In the genomic region with DNA sequence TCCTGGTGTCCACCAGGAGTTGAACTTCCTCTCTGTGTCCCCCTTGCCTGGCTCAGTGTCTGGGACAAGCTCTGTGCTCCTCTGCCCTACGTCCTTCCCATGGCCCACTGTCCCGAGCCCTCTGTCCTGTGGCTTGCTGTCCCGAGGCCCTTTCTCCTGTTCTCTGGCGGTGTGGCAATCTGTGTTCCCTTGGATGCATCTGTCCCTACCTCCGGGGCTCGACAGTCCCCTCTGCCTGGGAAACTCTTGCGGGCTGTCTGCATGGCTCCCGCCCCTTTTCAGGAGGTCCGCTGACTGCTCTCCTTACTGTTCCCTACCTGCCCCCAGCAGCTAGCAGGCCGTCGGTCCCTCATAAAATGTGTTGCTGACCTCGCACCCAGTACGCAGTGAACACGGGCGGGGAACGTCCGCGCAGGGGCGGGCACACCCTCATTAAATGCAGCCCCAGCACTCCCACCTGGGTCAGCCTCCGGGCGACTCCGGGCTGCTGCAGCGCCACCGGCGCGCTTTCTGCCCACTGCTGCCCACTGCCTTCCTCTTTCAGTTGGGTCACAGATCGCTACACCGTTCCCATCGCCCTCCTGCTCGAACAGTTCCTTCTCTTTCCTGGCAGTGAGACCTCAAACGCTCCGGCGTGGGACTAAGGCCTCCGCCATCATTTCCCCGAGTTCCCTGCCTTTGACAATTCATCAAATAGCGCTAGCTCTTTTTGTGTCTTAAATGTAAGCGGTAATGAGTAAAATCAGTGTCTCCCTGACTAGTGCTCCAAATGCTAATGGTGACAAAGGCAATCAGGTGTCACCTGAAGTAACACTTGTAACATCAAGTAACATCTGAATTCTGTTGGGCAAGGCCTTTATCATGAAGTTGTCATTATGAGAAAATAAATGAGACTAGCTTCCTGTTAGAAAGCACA, we compare ENCODE assay signal across 9 cellular contexts.
DNase-seq lines count a peak whose midpoint lies in the region; ATAC-seq and TF ChIP-seq lines count a peak whose summit lies in the region.
"Had no signal": no experiment of that assay in that cellular context is flagged by ENCODE, and none has a peak within 500 bp of the region (broad histone marks: within the 10 kb centered on the region; RNA-seq: fewer than 3 reads in every experiment).

No MANE protein-coding gene starts in this region.

- DNase-seq in NCI-H510A treated with DMSO at 0.1 percent for 48 hours (lab: John Stamatoyannopoulos, UW) (peak; percentile 40), NCI-H510A (lab: John Stamatoyannopoulos, UW) (no peak), WTC11 (ENCODE audit: low spot score) (peak; percentile 41), hepatocyte (ENCODE audit: low spot score) (peak; percentile 22), HUDEP-2 (lab: John Stamatoyannopoulos, UW; ENCODE audit: unreplicated experiment in 76 of 76) (no peak)
- no peak for DNase-seq in stimulated activated effector memory CD8-positive, alpha-beta T cell treated with anti-CD3 and anti-CD28 coated beads, Interleukin-12 subunit alpha, Interleukin-12 subunit beta, amount 100 ng/mL, for 72 hours (ENCODE audit: low spot score in 2 of 2)

- peak overlapping the region; percentile 57 for H2AFZ ChIP-seq in hepatocyte

- H3K79me2 ChIP-seq in hepatocyte, result no peaks in the 10 kb centered on the region

- H3K36me3 Mint-ChIP-seq in WTC11, result peaks cover 4% of the 10 kb centered on the region
- H3K36me3 Mint-ChIP-seq in stimulated activated effector memory CD8-positive, alpha-beta T cell treated with anti-CD3 and anti-CD28 coated beads, Interleukin-12 subunit alpha, Interleukin-12 subunit beta, amount 100 ng/mL, for 72 hours, result no peaks in the 10 kb centered on the region

- H3K9me3 ChIP-seq in hepatocyte (ENCODE audit: low read depth), result no peaks in the 10 kb centered on the region

- H3K27me3 Mint-ChIP-seq in WTC11 (ENCODE audit: low read depth), result peaks cover 13% of the 10 kb centered on the region

- H3K27ac ChIP-seq in hepatocyte, result peak overlapping the region; percentile 69
- H3K27ac ChIP-seq: SK-N-MC had no signal

- H3K9me2 ChIP-seq in hepatocyte (replicated peaks; ENCODE audit: insufficient read depth), result no peaks in the 10 kb centered on the region

- ATAC-seq in WTC11, result peak; percentile 75
- peak; percentile 52 for ATAC-seq in stimulated activated effector memory CD8-positive, alpha-beta T cell treated with anti-CD3 and anti-CD28 coated beads, Interleukin-12 subunit alpha, Interleukin-12 subunit beta, amount 100 ng/mL, for 72 hours
- no peak for ATAC-seq in GM21529 (IDR thresholded peaks at IDR 0.05; ENCODE audit: unreplicated experiment)
- no peak for ATAC-seq in HG03571 (IDR thresholded peaks at IDR 0.05; ENCODE audit: unreplicated experiment)

- H3K4me1 Mint-ChIP-seq in WTC11, result peaks cover 25% of the 10 kb centered on the region
- peaks cover 16% of the 10 kb centered on the region for H3K4me1 Mint-ChIP-seq in stimulated activated effector memory CD8-positive, alpha-beta T cell treated with anti-CD3 and anti-CD28 coated beads, Interleukin-12 subunit alpha, Interleukin-12 subunit beta, amount 100 ng/mL, for 72 hours

- no peaks in the 10 kb centered on the region for H3K36me3 ChIP-seq in hepatocyte (replicated peaks; ENCODE audit: insufficient read depth, low read depth)

- peak overlapping the region; percentile 17; the same call in 1 of the 2 replicates for H3K27ac Mint-ChIP-seq in WTC11
- peak overlapping the region; percentile 48 for H3K27ac Mint-ChIP-seq in stimulated activated effector memory CD8-positive, alpha-beta T cell treated with anti-CD3 and anti-CD28 coated beads, Interleukin-12 subunit alpha, Interleukin-12 subunit beta, amount 100 ng/mL, for 72 hours

- H3K4me3 Mint-ChIP-seq in WTC11, result peak overlapping the region; percentile 64
- H3K4me3 Mint-ChIP-seq in stimulated activated effector memory CD8-positive, alpha-beta T cell treated with anti-CD3 and anti-CD28 coated beads, Interleukin-12 subunit alpha, Interleukin-12 subunit beta, amount 100 ng/mL, for 72 hours, result peak overlapping the region; percentile 62

- H3K4me3 ChIP-seq in hepatocyte, result no peak overlapping the region
- H3K4me3 ChIP-seq: SK-N-MC had no signal

- peaks cover 11% of the 10 kb centered on the region for H3K9me3 Mint-ChIP-seq in WTC11
- H3K9me3 Mint-ChIP-seq in stimulated activated effector memory CD8-positive, alpha-beta T cell treated with anti-CD3 and anti-CD28 coated beads, Interleukin-12 subunit alpha, Interleukin-12 subunit beta, amount 100 ng/mL, for 72 hours, result peaks cover 5% of the 10 kb centered on the region

- H3K27me3 ChIP-seq in hepatocyte, result no peaks in the 10 kb centered on the region

- 48% methylated on average over 37 of the region's 37 CpGs for WGBS in hepatocyte (ENCODE audit: low lambda C conversion rate, missing lambda C conversion rate)

- peak overlapping the region; percentile 72 for H3K4me2 ChIP-seq in hepatocyte

- POLR2A ChIA-PET in WTC11 (lab: Charles Lee), result interaction anchor here (0.6 to 1.4 kb wide), 2 partner anchors 11 to 70 kb away, joined by 3 to 4 read pairs; no protein-coding TSS in a partner anchor

- H3K4me1 ChIP-seq in hepatocyte (ENCODE audit: insufficient read depth), result no peaks in the 10 kb centered on the region

- no peaks in the 10 kb centered on the region for H4K20me1 ChIP-seq in hepatocyte (ENCODE audit: insufficient read depth, poor library complexity, severe bottlenecking)

- CTCF ChIA-PET in WTC11 (lab: Charles Lee), result interaction anchor here (0.5 to 1.7 kb wide), 4 partner anchors 17 to 694 kb away, joined by 3 to 6 read pairs (median 4); no protein-coding TSS in a partner anchor

- TF ChIP-seq CTCF in WTC11 (IDR thresholded peaks at IDR 0.05) (no peak), hepatocyte (IDR thresholded peaks at IDR 0.05; ENCODE audit: poor library complexity) (no peak)

TF ChIP-seq in WTC11, 78 proteins besides CTCF, POLR2A, EP300 and RAD21:
- TF ChIP-seq, protein P1, sequence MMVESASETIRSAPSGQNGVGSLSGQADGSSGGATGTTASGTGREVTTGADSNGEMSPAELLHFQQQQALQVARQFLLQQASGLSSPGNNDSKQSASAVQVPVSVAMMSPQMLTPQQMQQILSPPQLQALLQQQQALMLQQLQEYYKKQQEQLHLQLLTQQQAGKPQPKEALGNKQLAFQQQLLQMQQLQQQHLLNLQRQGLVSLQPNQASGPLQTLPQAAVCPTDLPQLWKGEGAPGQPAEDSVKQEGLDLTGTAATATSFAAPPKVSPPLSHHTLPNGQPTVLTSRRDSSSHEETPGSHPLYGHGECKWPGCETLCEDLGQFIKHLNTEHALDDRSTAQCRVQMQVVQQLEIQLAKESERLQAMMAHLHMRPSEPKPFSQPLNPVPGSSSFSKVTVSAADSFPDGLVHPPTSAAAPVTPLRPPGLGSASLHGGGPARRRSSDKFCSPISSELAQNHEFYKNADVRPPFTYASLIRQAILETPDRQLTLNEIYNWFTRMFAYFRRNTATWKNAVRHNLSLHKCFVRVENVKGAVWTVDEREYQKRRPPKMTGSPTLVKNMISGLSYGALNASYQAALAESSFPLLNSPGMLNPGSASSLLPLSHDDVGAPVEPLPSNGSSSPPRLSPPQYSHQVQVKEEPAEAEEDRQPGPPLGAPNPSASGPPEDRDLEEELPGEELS (CRISPR knock-in tag; IDR thresholded peaks at IDR 0.05), result 0 out of 2 replicates have a peak, but pooled peaks have one; percentile 33
- no peak for TF ChIP-seq IRF2 (CRISPR knock-in tag; IDR thresholded peaks at IDR 0.05; ENCODE audit: borderline replicate concordance, low read depth)
- no peak for TF ChIP-seq NR2C2 (CRISPR knock-in tag; IDR thresholded peaks at IDR 0.05)
- TF ChIP-seq, protein P2, sequence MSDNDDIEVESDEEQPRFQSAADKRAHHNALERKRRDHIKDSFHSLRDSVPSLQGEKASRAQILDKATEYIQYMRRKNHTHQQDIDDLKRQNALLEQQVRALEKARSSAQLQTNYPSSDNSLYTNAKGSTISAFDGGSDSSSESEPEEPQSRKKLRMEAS (CRISPR knock-in tag; IDR thresholded peaks at IDR 0.05), result 0 out of 2 replicates have a peak, but pooled peaks have one; percentile 36
- no peak for TF ChIP-seq TEAD4 (CRISPR knock-in tag; IDR thresholded peaks at IDR 0.05)
- no peak for TF ChIP-seq E2F4 (CRISPR knock-in tag; IDR thresholded peaks at IDR 0.05; ENCODE audit: borderline replicate concordance, low read depth)
- TF ChIP-seq SMAD4 (CRISPR knock-in tag; IDR thresholded peaks at IDR 0.05), result no peak
- TF ChIP-seq GRHL2 (CRISPR knock-in tag; IDR thresholded peaks at IDR 0.05; ENCODE audit: insufficient replicate concordance, severe bottlenecking), result no peak

Comparison
In these comparisons a context has a peak if more than half of its experiments do, and no peak if none do; other contexts are left out.
1. DNase-seq: peak in NCI-H510A treated with DMSO at 0.1 percent for 48 hours (single experiment), WTC11 (single experiment) and hepatocyte (single experiment); none in NCI-H510A (single experiment), stimulated activated effector memory CD8-positive, alpha-beta T cell treated with anti-CD3 and anti-CD28 coated beads, Interleukin-12 subunit alpha, Interleukin-12 subunit beta, amount 100 ng/mL, for 72 hours (0 of 2) and HUDEP-2 (0 of 76).
2. ATAC-seq: peak in WTC11 (single experiment) and stimulated activated effector memory CD8-positive, alpha-beta T cell treated with anti-CD3 and anti-CD28 coated beads, Interleukin-12 subunit alpha, Interleukin-12 subunit beta, amount 100 ng/mL, for 72 hours (single experiment); none in GM21529 (single experiment) and HG03571 (single experiment).